ENCODE assay signal across 17 cellular contexts in genomic region chr10:4282496-4282895, GRCh38.
DNase-seq lines count a peak whose midpoint lies in the region; ATAC-seq and TF ChIP-seq lines count a peak whose summit lies in the region.
"Had no signal": no experiment of that assay in that cellular context is flagged by ENCODE, and none has a peak within 500 bp of the region (broad histone marks: within the 10 kb centered on the region; RNA-seq: fewer than 3 reads in every experiment).

No MANE protein-coding gene starts in this region.

- no peaks in the 10 kb centered on the region for H3K9me3 ChIP-seq in adipocyte (ENCODE audit: control insufficient read depth, low read length)
- no peaks in the 10 kb centered on the region for H3K9me3 ChIP-seq in esophagus squamous epithelium
- no peaks in the 10 kb centered on the region for H3K9me3 ChIP-seq in gastrocnemius medialis
- no peaks in the 10 kb centered on the region for H3K9me3 ChIP-seq in upper lobe of left lung
- no peaks in the 10 kb centered on the region for H3K9me3 ChIP-seq in MG63

- H3K4me3 ChIP-seq in adipocyte (ENCODE audit: low read length) (no peak overlapping the region), esophagus squamous epithelium (no peak overlapping the region), gastrocnemius medialis (no peak overlapping the region), upper lobe of left lung (no peak overlapping the region), MG63 (no peak overlapping the region)
- H3K4me3 ChIP-seq: K562, PC-9 had no signal

- peak overlapping the region in 3 of 4 donors; percentile 71 to 84 (median 79) for H3K27ac ChIP-seq in esophagus squamous epithelium
- peak overlapping the region; percentile 35 to 63 (median 60) for H3K27ac ChIP-seq in gastrocnemius medialis
- H3K27ac ChIP-seq in upper lobe of left lung = peak overlapping the region; percentile 36 to 76 (median 65)
- H3K27ac ChIP-seq: HL-60, PC-9 had no signal

- 80 to 84% methylated on average over 4 of the region's 4 CpGs for WGBS in esophagus squamous epithelium, 2 donors
- 86 to 100% methylated on average over 4 of the region's 4 CpGs for WGBS in upper lobe of left lung, 2 donors

- TF ChIP-seq POLR2A in esophagus squamous epithelium (IDR thresholded peaks at IDR 0.05) = no peak
- TF ChIP-seq POLR2A in gastrocnemius medialis (IDR thresholded peaks at IDR 0.05) = no peak
- no peak for TF ChIP-seq POLR2A in upper lobe of left lung (IDR thresholded peaks at IDR 0.05)

- in situ Hi-C loops in gastrocnemius medialis (cut with MboI; ENCODE audit: low sequenced_read_pairs in 4 of 4) = no loop called here

- intact Hi-C loops in esophagus squamous epithelium (cut with DNase I) (no loop called here), gastrocnemius medialis (cut with DNase I; ENCODE audit: low total_unique reads) (loop anchor here (5.0 kb wide), 1 partner anchor 40 kb away; no protein-coding TSS in a partner anchor)

- H3K36me3 ChIP-seq in adipocyte (ENCODE audit: control insufficient read depth, insufficient read depth, low read length, severe bottlenecking) (no peaks in the 10 kb centered on the region), esophagus squamous epithelium (no peaks in the 10 kb centered on the region), gastrocnemius medialis (no peaks in the 10 kb centered on the region), upper lobe of left lung (no peaks in the 10 kb centered on the region), MG63 (no peaks in the 10 kb centered on the region)

- H3K4me1 ChIP-seq in adipocyte (ENCODE audit: control insufficient read depth, insufficient read depth, low read length) = peaks cover 70% of the 10 kb centered on the region
- H3K4me1 ChIP-seq in esophagus squamous epithelium = peaks cover 0 to 55% (median 33%) of the 10 kb centered on the region in 3 donors
- H3K4me1 ChIP-seq in gastrocnemius medialis = peaks cover 19 to 35% of the 10 kb centered on the region in 2 donors
- H3K4me1 ChIP-seq in upper lobe of left lung = peaks cover 0 to 12% (median 6%) of the 10 kb centered on the region in 4 donors

- peak overlapping the region; percentile 86 for H3K9ac ChIP-seq in adipocyte (ENCODE audit: low read length)

- no peak for TF ChIP-seq CTCF in esophagus squamous epithelium (IDR thresholded peaks at IDR 0.05)
- TF ChIP-seq CTCF in gastrocnemius medialis (IDR thresholded peaks at IDR 0.05 in 4 of 5, conservative IDR thresholded peaks at IDR 0.05 in 1 of 5) = no peak
- TF ChIP-seq CTCF in upper lobe of left lung (IDR thresholded peaks at IDR 0.05) = no peak

- no peak for DNase-seq in adipocyte (ENCODE audit: low read depth)
- no peak for DNase-seq in esophagus squamous epithelium (lab: John Stamatoyannopoulos, UW)
- no peak for DNase-seq in gastrocnemius medialis
- no peak for DNase-seq in upper lobe of left lung
- no peak for DNase-seq in COLO829 (ENCODE audit: low spot score)
- DNase-seq in C1 segment of cervical spinal cord (lab: John Stamatoyannopoulos, UW) = no peak
- no peak for DNase-seq in MG63
- DNase-seq in activated naive CD4-positive, alpha-beta T cell (lab: John Stamatoyannopoulos, UW) = no peak
- DNase-seq: EL, GOT3, NCI-H1092 treated with DMSO at 0.1 percent for 48 hours, NCI-H1694 treated with DMSO at 0.1 percent for 48 hours, NCI-H69, PC-9 had no signal

- no peaks in the 10 kb centered on the region for H3K27me3 ChIP-seq in adipocyte (replicated peaks; ENCODE audit: control insufficient read depth, insufficient read depth, low read length)
- no peaks in the 10 kb centered on the region for H3K27me3 ChIP-seq in esophagus squamous epithelium
- H3K27me3 ChIP-seq in gastrocnemius medialis = no peaks in the 10 kb centered on the region
- no peaks in the 10 kb centered on the region for H3K27me3 ChIP-seq in upper lobe of left lung
- H3K27me3 ChIP-seq in MG63 = no peaks in the 10 kb centered on the region

- ATAC-seq in gastrocnemius medialis (no peak), upper lobe of left lung (ENCODE audit: low FRiP score in 2 of 2) (no peak)
- ATAC-seq: K562, Right ventricle myocardium inferior had no signal

- TF ChIP-seq EP300 in upper lobe of left lung (IDR thresholded peaks at IDR 0.05) = no peak
